ENCODE assay signal across 8 cellular contexts in genomic region chr21:41068411-41069304, GRCh38.
DNase-seq lines count a peak whose midpoint lies in the region; ATAC-seq and TF ChIP-seq lines count a peak whose summit lies in the region.

No MANE protein-coding gene starts in this region.

- peaks cover 39% of the 10 kb centered on the region for H3K27me3 Mint-ChIP-seq in activated T-cell treated with anti-CD3 and anti-CD28 coated beads, Interleukin-2, amount 50 U/mL, for 4 hours (ENCODE audit: low read depth)
- peaks cover 34% of the 10 kb centered on the region for H3K27me3 Mint-ChIP-seq in nephron (ENCODE audit: low read depth)

- peak; percentile 38 for DNase-seq in NK-92 treated with Interleukin-12 subunit alpha and Interleukin-12 subunit beta, amount 100 ng/mL, for 24 hours (lab: John Stamatoyannopoulos, UW)
- DNase-seq in NK-92 (lab: John Stamatoyannopoulos, UW; ENCODE audit: unreplicated experiment) (no peak), fibroblast of peridontal ligament (ENCODE audit: extremely low read depth) (peak; percentile 8)
- peak; percentile 54 for DNase-seq in activated T-cell treated with anti-CD3 and anti-CD28 coated beads, Interleukin-2, amount 50 U/mL, for 4 hours
- peak; percentile 82 for DNase-seq in stimulated activated naive CD8-positive, alpha-beta T cell treated with anti-CD3 and anti-CD28 coated beads, Interleukin-15, Interleukin-2, amounts not matched to agents 100 U/mL and 50 U/mL, for 24 hours

- H3K36me3 Mint-ChIP-seq in activated T-cell treated with anti-CD3 and anti-CD28 coated beads, Interleukin-2, amount 50 U/mL, for 4 hours (ENCODE audit: insufficient read depth): no peaks in the 10 kb centered on the region
- H3K36me3 Mint-ChIP-seq in nephron (ENCODE audit: low read depth): no peaks in the 10 kb centered on the region

- no peaks in the 10 kb centered on the region for H3K9me3 ChIP-seq in OCI-LY3 (ENCODE audit: insufficient read depth, low read length)

- no peak overlapping the region for H3K27ac ChIP-seq in OCI-LY3 (ENCODE audit: low read length)

- no peaks in the 10 kb centered on the region for H4K20me1 ChIP-seq in OCI-LY3 (ENCODE audit: insufficient read depth, low read length)

- H3K4me3 ChIP-seq in OCI-LY3 (ENCODE audit: low read length): peak overlapping the region; percentile 68

- TF ChIP-seq EP300 in Ishikawa (IDR thresholded peaks at IDR 0.05; ENCODE audit: borderline replicate concordance): no peak

- H3K9me3 Mint-ChIP-seq in activated T-cell treated with anti-CD3 and anti-CD28 coated beads, Interleukin-2, amount 50 U/mL, for 4 hours: no peaks in the 10 kb centered on the region
- no peaks in the 10 kb centered on the region for H3K9me3 Mint-ChIP-seq in nephron

- TF ChIP-seq CTCF in OCI-LY3 (IDR thresholded peaks at IDR 0.05; ENCODE audit: low read depth, low read length): peak; percentile 76
- TF ChIP-seq CTCF in nephron (IDR thresholded peaks at IDR 0.05; ENCODE audit: unreplicated experiment in 3 of 3): peak; percentile 89 to 95 (median 90)

- H3K4me1 ChIP-seq in OCI-LY3 (ENCODE audit: low read length): peaks cover 8% of the 10 kb centered on the region

- H3K4me3 Mint-ChIP-seq in activated T-cell treated with anti-CD3 and anti-CD28 coated beads, Interleukin-2, amount 50 U/mL, for 4 hours: peak overlapping the region; percentile 77
- peak overlapping the region; percentile 78 to 83 (median 78) for H3K4me3 Mint-ChIP-seq in nephron

- H3K27ac Mint-ChIP-seq in nephron: peak overlapping the region in 2 of 3 experiments; percentile 20 to 48

- no peaks in the 10 kb centered on the region for H3K79me2 ChIP-seq in OCI-LY3 (ENCODE audit: low read length)

- H2AFZ ChIP-seq in OCI-LY3 (ENCODE audit: low read depth, low read length): peak overlapping the region; percentile 67

- no peaks in the 10 kb centered on the region for H3K36me3 ChIP-seq in OCI-LY3 (replicated peaks; ENCODE audit: low read depth, low read length)

- peak overlapping the region; percentile 8; the same call in 1 of the 2 replicates for H3K9ac ChIP-seq in OCI-LY3 (ENCODE audit: low read length)

- H3K27me3 ChIP-seq in OCI-LY3 (ENCODE audit: low read depth, low read length): no peaks in the 10 kb centered on the region

- TF ChIP-seq RAD21 in Ishikawa (IDR thresholded peaks at IDR 0.05; ENCODE audit: low read depth): peak; percentile 76

- peak overlapping the region; percentile 62 for H3K4me2 ChIP-seq in OCI-LY3 (ENCODE audit: low read length)

- peak; percentile 78 to 84 for ATAC-seq in activated T-cell treated with anti-CD3 and anti-CD28 coated beads, Interleukin-2, amount 50 U/mL, for 4 hours
- ATAC-seq in stimulated activated naive CD8-positive, alpha-beta T cell treated with anti-CD3 and anti-CD28 coated beads, Interleukin-15, Interleukin-2, amounts not matched to agents 100 U/mL and 50 U/mL, for 24 hours: peak; percentile 79

- H3K4me1 Mint-ChIP-seq in activated T-cell treated with anti-CD3 and anti-CD28 coated beads, Interleukin-2, amount 50 U/mL, for 4 hours (ENCODE audit: low read depth): peaks cover 12% of the 10 kb centered on the region
- peaks cover 32% of the 10 kb centered on the region for H3K4me1 Mint-ChIP-seq in nephron

TF ChIP-seq in Ishikawa, 13 proteins besides CTCF, POLR2A, EP300 and RAD21:
- no peak for TF ChIP-seq MAX (IDR thresholded peaks at IDR 0.05)
- TF ChIP-seq EGR1 (IDR thresholded peaks at IDR 0.05): no peak
